ENCODE assay signal across 16 cellular contexts in the genomic region with DNA sequence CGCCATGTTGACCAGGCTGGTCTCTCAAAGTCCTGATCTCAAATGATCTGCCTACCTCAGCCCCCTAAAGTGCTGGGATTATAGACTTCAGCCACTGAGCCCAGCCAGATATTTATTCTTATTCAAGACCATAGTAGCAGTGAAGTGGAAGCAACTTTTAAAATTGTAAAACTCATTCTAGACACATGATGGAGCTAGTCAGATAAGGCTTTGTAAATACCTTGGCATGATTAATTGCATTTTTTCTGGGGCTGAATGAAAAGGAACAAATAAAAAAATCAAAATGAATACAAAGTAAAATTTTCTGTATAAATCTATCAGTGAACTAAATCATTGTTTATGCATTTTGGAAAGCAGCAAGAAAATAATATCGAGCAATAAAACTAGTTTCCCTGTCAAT. TPM values are rescaled to one million over a fixed set of nuclear protein-coding genes. Genes with fewer than 3 reads are reported as not detected.
A peak's percentile ranks its signal among the peaks of the same experiment; 100 is the strongest.
DNase-seq lines count a peak whose midpoint lies in the region; ATAC-seq, FAIRE-seq and TF ChIP-seq lines count a peak whose summit lies in the region.
"Had no signal": no experiment of that assay in that cellular context is flagged by ENCODE, and none has a peak within 500 bp of the region (broad histone marks: within the 10 kb centered on the region; RNA-seq: fewer than 3 reads in every experiment).

No MANE protein-coding gene starts in this region.

- no peak for ATAC-seq in A549
- ATAC-seq in HG02973 (IDR thresholded peaks at IDR 0.05; ENCODE audit: unreplicated experiment) = no peak
- no peak for ATAC-seq in stimulated activated naive CD8-positive, alpha-beta T cell treated with anti-CD3 and anti-CD28 coated beads, Interleukin-15, amount 100 ng/mL, for 72 hours
- ATAC-seq in GM19328 (IDR thresholded peaks at IDR 0.05; ENCODE audit: unreplicated experiment) = no peak
- no peak for ATAC-seq in HG03439 (IDR thresholded peaks at IDR 0.05; ENCODE audit: unreplicated experiment)
- ATAC-seq: left colon, Panc1 had no signal

- H3K27ac Mint-ChIP-seq in stimulated activated naive CD8-positive, alpha-beta T cell treated with anti-CD3 and anti-CD28 coated beads, Interleukin-15, amount 100 ng/mL, for 72 hours = no peak overlapping the region
- H3K27ac Mint-ChIP-seq: activated B cell treated with CpG ODN at 0.5 μM for 24 hours; CD4-positive, alpha-beta T cell had no signal

- TF ChIP-seq EP300 in A549 (IDR thresholded peaks at IDR 0.05) = no peak

- H3K27me3 Mint-ChIP-seq in stimulated activated naive CD8-positive, alpha-beta T cell treated with anti-CD3 and anti-CD28 coated beads, Interleukin-15, amount 100 ng/mL, for 72 hours = peaks cover 26% of the 10 kb centered on the region
- H3K27me3 Mint-ChIP-seq: activated B cell treated with CpG ODN at 0.5 μM for 24 hours had no signal

- CTCF ChIA-PET in A549 (lab: Yijun Ruan, JAX) = interaction anchor here (0.6 to 3.7 kb wide), 19 partner anchors 11 to 282 kb away, joined by 3 to 14 read pairs (median 6); no protein-coding TSS in a partner anchor

- H3K4me1 ChIP-seq in A549 (peaks cover 51% of the 10 kb centered on the region), OCI-LY3 (ENCODE audit: low read length) (peaks cover 20% of the 10 kb centered on the region)
- H3K4me1 ChIP-seq: parathyroid adenoma had no signal

- TF ChIP-seq POLR2A in A549 (IDR thresholded peaks at IDR 0.05; ENCODE audit: low read length) = no peak

- H3K4me2 ChIP-seq in A549 = no peak overlapping the region
- H3K4me2 ChIP-seq in OCI-LY3 (ENCODE audit: low read length) = no peak overlapping the region

- H3K27me3 ChIP-seq in OCI-LY3 (ENCODE audit: low read depth, low read length) = peaks cover 14% of the 10 kb centered on the region

- no peak overlapping the region for H2AFZ ChIP-seq in OCI-LY3 (ENCODE audit: low read depth, low read length)
- H2AFZ ChIP-seq: parathyroid adenoma had no signal

- no peak overlapping the region for H3K9ac ChIP-seq in OCI-LY3 (ENCODE audit: low read length)
- H3K9ac ChIP-seq: parathyroid adenoma had no signal

- POLR2A ChIA-PET in A549 (lab: Yijun Ruan, JAX) = interaction anchor here (1.0 kb wide), 1 partner anchor 62 kb away, joined by 4 read pairs; the partner anchor contains the start of gene FAM81A

- peak; percentile 57 to 66 for TF ChIP-seq RAD21 in A549 (conservative IDR thresholded peaks at IDR 0.05 in 1 of 2, IDR thresholded peaks at IDR 0.05 in 1 of 2)

- TF ChIP-seq CTCF in A549 (IDR thresholded peaks at IDR 0.05) (peak; percentile 56), GM12865 (IDR thresholded peaks at IDR 0.05; ENCODE audit: insufficient read depth, low read depth, low read length, missing control alignments) (no peak), OCI-LY3 (IDR thresholded peaks at IDR 0.05; ENCODE audit: low read depth, low read length) (peak; percentile 57)

- peak in 1 of 2 experiments; percentile 48 for DNase-seq in A549 (ENCODE audit: low read depth in 1 of 2, low spot score in 1 of 2)
- DNase-seq in GM12865 (ENCODE audit: low read depth) = peak; percentile 41
- peak; percentile 64 for DNase-seq in fibroblast of peridontal ligament (ENCODE audit: extremely low read depth)
- DNase-seq in stimulated activated naive CD8-positive, alpha-beta T cell treated with anti-CD3 and anti-CD28 coated beads, Interleukin-15, amount 100 ng/mL, for 72 hours = no peak
- DNase-seq: activated B cell treated with CpG ODN at 0.5 μM for 24 hours; activated T-cell treated with anti-CD3 and anti-CD28 coated beads, Interleukin-2, amount 50 U/mL, for 48 hours; CD4-positive, alpha-beta T cell; left colon; NCI-H1436 treated with DMSO at 0.1 percent for 48 hours had no signal

- H3K4me3 Mint-ChIP-seq in stimulated activated naive CD8-positive, alpha-beta T cell treated with anti-CD3 and anti-CD28 coated beads, Interleukin-15, amount 100 ng/mL, for 72 hours = no peak overlapping the region
- H3K4me3 Mint-ChIP-seq: activated B cell treated with CpG ODN at 0.5 μM for 24 hours; CD4-positive, alpha-beta T cell had no signal

- no peaks in the 10 kb centered on the region for H4K20me1 ChIP-seq in OCI-LY3 (ENCODE audit: insufficient read depth, low read length)

- H3K4me1 Mint-ChIP-seq in stimulated activated naive CD8-positive, alpha-beta T cell treated with anti-CD3 and anti-CD28 coated beads, Interleukin-15, amount 100 ng/mL, for 72 hours = peaks cover 16% of the 10 kb centered on the region

- no peaks in the 10 kb centered on the region for H3K9me3 Mint-ChIP-seq in stimulated activated naive CD8-positive, alpha-beta T cell treated with anti-CD3 and anti-CD28 coated beads, Interleukin-15, amount 100 ng/mL, for 72 hours
- H3K9me3 Mint-ChIP-seq: activated B cell treated with CpG ODN at 0.5 μM for 24 hours; CD4-positive, alpha-beta T cell had no signal

- H3K4me3 ChIP-seq in A549 = no peak overlapping the region
- H3K4me3 ChIP-seq in GM12865 (ENCODE audit: low read depth, low read length) = no peak overlapping the region
- H3K4me3 ChIP-seq in OCI-LY3 (ENCODE audit: low read length) = no peak overlapping the region

- peak overlapping the region in 1 of 2 experiments; percentile 57; a peak in 3 of 6 replicates for H3K27ac ChIP-seq in A549
- no peak overlapping the region for H3K27ac ChIP-seq in OCI-LY3 (ENCODE audit: low read length)
- H3K27ac ChIP-seq: parathyroid adenoma had no signal

- no peaks in the 10 kb centered on the region for H3K36me3 ChIP-seq in OCI-LY3 (replicated peaks; ENCODE audit: low read depth, low read length)

- 92% methylated on average over 2 of the region's 2 CpGs for WGBS in A549 (ENCODE audit: missing lambda C conversion rate)

- no peaks in the 10 kb centered on the region; the same call in 1 of the 2 replicates for H3K79me2 ChIP-seq in OCI-LY3 (ENCODE audit: low read length)
- H3K79me2 ChIP-seq: parathyroid adenoma had no signal

- peak; percentile 54 for FAIRE-seq in A549 (lab: Jason Lieb, UNC)
- FAIRE-seq: bronchial epithelial cell had no signal

- H3K9me3 ChIP-seq in A549 (no peaks in the 10 kb centered on the region), OCI-LY3 (ENCODE audit: insufficient read depth, low read length) (no peaks in the 10 kb centered on the region)

TF ChIP-seq in A549, 52 proteins besides CTCF, POLR2A, EP300 and RAD21:
- TF ChIP-seq SMC3 (IDR thresholded peaks at IDR 0.05) = peak; percentile 69
- peak; percentile 98 for TF ChIP-seq HOXB5 (CRISPR knock-in tag; IDR thresholded peaks at IDR 0.05)
- no peak for TF ChIP-seq HDAC2 (IDR thresholded peaks at IDR 0.05)

RNA-seq across cellular contexts. Expression of gene MYO1E, which starts 4.1 kb away (rescaled TPM):
- polyA plus RNA-seq in A549 (2011; rRNA removed) (451 and 497 TPM in 2 replicates), A549 (2017; fragmentation: RNase III; extraction: RNeasy Plus Mini Kit Qiagen cat#74134 plus additional on column Dnase treatment) (168 to 202 TPM (median 181 TPM) in 3 replicates)
- 76.7 and 101 TPM in 2 replicates for polyA plus RNA-seq in A549 (2012; cell fraction: cytosol; rRNA removed)
- 251 and 264 TPM in 2 replicates for polyA plus RNA-seq in A549 (2012; cell fraction: nucleus; rRNA removed)
- 285 and 317 TPM in 2 replicates for polyA minus RNA-seq in A549 (2011; rRNA and poly(A)+ RNA removed)

Comparison
In these comparisons a context has a peak if more than half of its experiments do, and no peak if none do; other contexts are left out.
1. DNase-seq: peak in GM12865 (single experiment) and fibroblast of peridontal ligament (single experiment); none in stimulated activated naive CD8-positive, alpha-beta T cell treated with anti-CD3 and anti-CD28 coated beads, Interleukin-15, amount 100 ng/mL, for 72 hours (0 of 2).